In the genomic region with DNA sequence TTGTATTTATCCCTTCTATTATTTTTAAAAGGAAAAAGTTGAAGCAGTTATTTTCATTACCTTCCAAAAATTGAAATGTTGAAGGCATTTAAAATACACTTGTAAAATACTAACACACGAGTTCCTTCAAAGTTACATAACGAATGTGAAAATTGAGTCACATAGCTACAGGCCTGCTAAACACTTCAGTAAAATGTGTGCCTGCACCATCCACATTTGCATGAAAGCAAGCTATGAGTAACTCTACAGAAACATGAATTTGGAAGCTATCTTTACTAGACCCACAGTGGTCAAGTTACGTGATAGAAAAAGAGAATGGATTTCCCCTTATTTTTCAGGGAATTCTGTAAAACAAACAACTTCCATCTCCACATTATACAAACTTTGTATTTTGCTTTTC, we compare ENCODE assay signal across 22 cellular contexts.
"Had no signal": no experiment of that assay in that cellular context is flagged by ENCODE, and none has a peak within 500 bp of the region (broad histone marks: within the 10 kb centered on the region; RNA-seq: fewer than 3 reads in every experiment).

No MANE protein-coding gene starts in this region.

- H3K36me3 Mint-ChIP-seq: activated naive CD8-positive, alpha-beta T cell treated with anti-CD3 and anti-CD28 coated beads, Interleukin-2, amount 10 ng/mL, durations not matched to agents 7 days and 5 days; T-cell had no signal

- H3K4me1 Mint-ChIP-seq: activated CD4-positive, alpha-beta memory T cell treated with anti-CD3 and anti-CD28 coated beads, Interleukin-2, amount 10 ng/mL, durations not matched to agents 7 days and 5 days; activated CD4-positive, alpha-beta T cell treated with anti-CD3 and anti-CD28 coated beads for 36 hours; activated naive CD8-positive, alpha-beta T cell treated with anti-CD3 and anti-CD28 coated beads, Interleukin-2, amount 10 ng/mL, durations not matched to agents 7 days and 5 days; T-cell had no signal

- H3K4me3 Mint-ChIP-seq: activated CD4-positive, alpha-beta memory T cell treated with anti-CD3 and anti-CD28 coated beads, Interleukin-2, amount 10 ng/mL, durations not matched to agents 7 days and 5 days; activated CD4-positive, alpha-beta T cell treated with anti-CD3 and anti-CD28 coated beads for 36 hours; activated naive CD8-positive, alpha-beta T cell treated with anti-CD3 and anti-CD28 coated beads, Interleukin-2, amount 10 ng/mL, durations not matched to agents 7 days and 5 days; activated T-cell treated with anti-CD3 and anti-CD28 coated beads, Interleukin-2, amount 50 U/mL, for 72 hours; T-cell had no signal

- H3K27me3 Mint-ChIP-seq: activated CD4-positive, alpha-beta memory T cell treated with anti-CD3 and anti-CD28 coated beads, Interleukin-2, amount 10 ng/mL, durations not matched to agents 7 days and 5 days; activated CD4-positive, alpha-beta T cell treated with anti-CD3 and anti-CD28 coated beads for 36 hours; activated naive CD8-positive, alpha-beta T cell treated with anti-CD3 and anti-CD28 coated beads, Interleukin-2, amount 10 ng/mL, durations not matched to agents 7 days and 5 days; T-cell had no signal

- H3K27ac Mint-ChIP-seq: activated CD4-positive, alpha-beta memory T cell treated with anti-CD3 and anti-CD28 coated beads, Interleukin-2, amount 10 ng/mL, durations not matched to agents 7 days and 5 days; activated CD4-positive, alpha-beta T cell treated with anti-CD3 and anti-CD28 coated beads for 36 hours; activated naive CD8-positive, alpha-beta T cell treated with anti-CD3 and anti-CD28 coated beads, Interleukin-2, amount 10 ng/mL, durations not matched to agents 7 days and 5 days; activated T-cell treated with anti-CD3 and anti-CD28 coated beads, Interleukin-2, amount 50 U/mL, for 72 hours; activated T-helper 2 cell treated with anti-CD3 and anti-CD28 coated beads, Interferon-gamma antibody, Interleukin-2, Interleukin-4, amounts not matched to agents 10 μg/mL and 5 μg/mL and 100 μg/mL, durations not matched to agents 14 hours and 24 hours and 36 hours; T-cell had no signal

- DNase-seq: activated CD4-positive, alpha-beta memory T cell treated with anti-CD3 and anti-CD28 coated beads, Interleukin-2, amount 10 ng/mL, durations not matched to agents 7 days and 5 days; activated CD4-positive, alpha-beta T cell treated with anti-CD3 and anti-CD28 coated beads for 36 hours; activated CD4-positive, alpha-beta T cell treated with anti-CD3 and anti-CD28 coated beads, Interleukin-2, amount 50 U/mL, for 1 hour; activated gamma-delta T cell treated with Interleukin-2 at 50 U/mL for 16 hours; activated naive CD4-positive, alpha-beta T cell treated with anti-CD3 and anti-CD28 coated beads, Interleukin-2, amount 50 U/mL, for 16 hours; activated naive CD8-positive, alpha-beta T cell treated with anti-CD3 and anti-CD28 coated beads, Interleukin-2, amount 10 ng/mL, durations not matched to agents 7 days and 5 days; activated T-cell treated with anti-CD3 and anti-CD28 coated beads, Interleukin-2, amount 50 U/mL, for 72 hours; aorta; caudate nucleus; Karpas-422; NCI-H1105 treated with DMSO at 0.1 percent for 48 hours; NCI-H1436 treated with DMSO at 0.1 percent for 48 hours; NCI-H187; NCI-H2081; NCI-H524; PC-3; SHP77 treated with DMSO at 0.1 percent for 48 hours; T-cell; T-helper 2 cell; T1000; WERI-Rb-1 had no signal

- H3K9me3 Mint-ChIP-seq: activated naive CD8-positive, alpha-beta T cell treated with anti-CD3 and anti-CD28 coated beads, Interleukin-2, amount 10 ng/mL, durations not matched to agents 7 days and 5 days; activated T-cell treated with anti-CD3 and anti-CD28 coated beads, Interleukin-2, amount 50 U/mL, for 72 hours had no signal

- ATAC-seq: activated CD4-positive, alpha-beta T cell treated with anti-CD3 and anti-CD28 coated beads for 36 hours; activated T-cell treated with anti-CD3 and anti-CD28 coated beads, Interleukin-2, amount 50 U/mL, for 72 hours; PC-3; T-cell had no signal
